In the genomic region with DNA sequence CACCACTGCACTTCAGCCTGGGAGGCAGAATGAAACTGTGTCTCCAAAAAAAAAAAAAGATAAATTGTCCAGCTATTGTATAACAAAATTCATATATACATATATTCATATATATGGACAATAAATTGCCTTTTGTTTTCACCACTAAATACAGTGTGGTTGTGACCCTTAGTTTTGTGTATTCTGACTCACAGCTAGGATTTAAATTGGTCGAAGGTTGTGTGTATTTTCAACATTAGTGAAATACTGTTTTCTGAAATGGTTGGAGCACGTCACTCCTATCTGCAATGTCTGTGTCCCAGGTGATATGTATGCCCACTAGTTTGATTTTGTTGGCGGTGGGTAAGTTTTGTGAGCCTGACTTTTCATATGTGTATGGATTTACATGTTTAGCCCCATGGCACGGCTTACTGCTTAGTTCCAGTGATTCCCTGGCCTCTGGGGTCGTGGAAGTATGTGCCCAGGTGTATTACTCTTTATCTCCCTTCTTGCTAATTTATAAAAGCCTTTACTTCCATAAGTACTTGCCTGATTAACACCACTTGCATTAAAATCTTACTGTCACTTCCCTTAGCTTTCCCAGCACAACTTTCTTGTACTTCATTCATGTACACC, we compare ENCODE assay signal across 1 cellular context.
A peak's percentile ranks its signal among the peaks of the same experiment; 100 is the strongest.
TF ChIP-seq lines count a peak whose summit lies in the region.

No MANE protein-coding gene starts in this region.

TF ChIP-seq in HepG2, 621 proteins besides CTCF, POLR2A, EP300 and RAD21 (continued from another document and continues in another):
- TF ChIP-seq PAXIP1 (CRISPR knock-in tag; conservative IDR thresholded peaks at IDR 0.05) (peak; percentile 79), KAT8 (CRISPR knock-in tag; IDR thresholded peaks at IDR 0.05) (no peak), ZNF530 (CRISPR knock-in tag; IDR thresholded peaks at IDR 0.05; ENCODE audit: low read depth) (no peak), ZNF800 (CRISPR knock-in tag; IDR thresholded peaks at IDR 0.05) (no peak), NONO (IDR thresholded peaks at IDR 0.05) (no peak), NONO (CRISPR knock-in tag; conservative IDR thresholded peaks at IDR 0.05) (no peak), RCOR2 (CRISPR knock-in tag; IDR thresholded peaks at IDR 0.05) (no peak), TMF1 (CRISPR knock-in tag; IDR thresholded peaks at IDR 0.05; ENCODE audit: low read depth) (no peak), MXD3 (CRISPR knock-in tag; IDR thresholded peaks at IDR 0.05) (no peak), ZNF138 (CRISPR knock-in tag; IDR thresholded peaks at IDR 0.05; ENCODE audit: low read depth) (no peak), ZSCAN12 (CRISPR knock-in tag; IDR thresholded peaks at IDR 0.05) (no peak), ZFP36 (IDR thresholded peaks at IDR 0.05; ENCODE audit: borderline replicate concordance, low read depth, low read length, partially characterized antibody) (no peak), KLF6 (CRISPR knock-in tag; IDR thresholded peaks at IDR 0.05) (no peak), SP4 (CRISPR knock-in tag; IDR thresholded peaks at IDR 0.05) (no peak), MIER2 (CRISPR knock-in tag; IDR thresholded peaks at IDR 0.05) (no peak), ONECUT2 (CRISPR knock-in tag; IDR thresholded peaks at IDR 0.05) (no peak), ZNF256 (CRISPR knock-in tag; conservative IDR thresholded peaks at IDR 0.05) (no peak), CSRNP1 (CRISPR knock-in tag; IDR thresholded peaks at IDR 0.05) (no peak), RERE (CRISPR knock-in tag; IDR thresholded peaks at IDR 0.05; ENCODE audit: low read depth) (no peak), ZNF577 (CRISPR knock-in tag; IDR thresholded peaks at IDR 0.05; ENCODE audit: borderline replicate concordance, low read depth) (no peak), PITX1 (CRISPR knock-in tag; IDR thresholded peaks at IDR 0.05) (peak; percentile 71; the same call in 1 of the 2 replicates), ZNF460 (CRISPR knock-in tag; IDR thresholded peaks at IDR 0.05; ENCODE audit: borderline replicate concordance) (no peak), ZFP41 (CRISPR knock-in tag; IDR thresholded peaks at IDR 0.05; ENCODE audit: borderline replicate concordance) (no peak), CHD2 (IDR thresholded peaks at IDR 0.05; ENCODE audit: low read depth, low read length) (no peak), TP53 (CRISPR knock-in tag; conservative IDR thresholded peaks at IDR 0.05) (no peak), ZNF382 (CRISPR knock-in tag; IDR thresholded peaks at IDR 0.05; ENCODE audit: borderline replicate concordance) (no peak), ZSCAN21 (CRISPR knock-in tag; IDR thresholded peaks at IDR 0.05; ENCODE audit: borderline replicate concordance) (no peak), ATF1 (CRISPR knock-in tag; IDR thresholded peaks at IDR 0.05) (no peak), ATF7 (IDR thresholded peaks at IDR 0.05) (no peak), ATF7 (CRISPR knock-in tag; IDR thresholded peaks at IDR 0.05) (no peak), NBN (conservative IDR thresholded peaks at IDR 0.05) (no peak), RXRB (CRISPR knock-in tag; IDR thresholded peaks at IDR 0.05; ENCODE audit: borderline replicate concordance) (peak; percentile 90), DNMT3B (CRISPR knock-in tag; conservative IDR thresholded peaks at IDR 0.05) (no peak), ZNF326 (CRISPR knock-in tag; IDR thresholded peaks at IDR 0.05; ENCODE audit: borderline replicate concordance) (no peak)
- TF ChIP-seq, protein P1, sequence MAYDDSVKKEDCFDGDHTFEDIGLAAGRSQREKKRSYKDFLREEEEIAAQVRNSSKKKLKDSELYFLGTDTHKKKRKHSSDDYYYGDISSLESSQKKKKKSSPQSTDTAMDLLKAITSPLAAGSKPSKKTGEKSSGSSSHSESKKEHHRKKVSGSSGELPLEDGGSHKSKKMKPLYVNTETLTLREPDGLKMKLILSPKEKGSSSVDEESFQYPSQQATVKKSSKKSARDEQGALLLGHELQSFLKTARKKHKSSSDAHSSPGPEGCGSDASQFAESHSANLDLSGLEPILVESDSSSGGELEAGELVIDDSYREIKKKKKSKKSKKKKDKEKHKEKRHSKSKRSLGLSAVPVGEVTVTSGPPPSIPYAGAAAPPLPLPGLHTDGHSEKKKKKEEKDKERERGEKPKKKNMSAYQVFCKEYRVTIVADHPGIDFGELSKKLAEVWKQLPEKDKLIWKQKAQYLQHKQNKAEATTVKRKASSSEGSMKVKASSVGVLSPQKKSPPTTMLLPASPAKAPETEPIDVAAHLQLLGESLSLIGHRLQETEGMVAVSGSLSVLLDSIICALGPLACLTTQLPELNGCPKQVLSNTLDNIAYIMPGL (CRISPR knock-in tag; IDR thresholded peaks at IDR 0.05; ENCODE audit: borderline replicate concordance in 1 of 2, low read depth in 1 of 2): no peak
- TF ChIP-seq, protein P2, sequence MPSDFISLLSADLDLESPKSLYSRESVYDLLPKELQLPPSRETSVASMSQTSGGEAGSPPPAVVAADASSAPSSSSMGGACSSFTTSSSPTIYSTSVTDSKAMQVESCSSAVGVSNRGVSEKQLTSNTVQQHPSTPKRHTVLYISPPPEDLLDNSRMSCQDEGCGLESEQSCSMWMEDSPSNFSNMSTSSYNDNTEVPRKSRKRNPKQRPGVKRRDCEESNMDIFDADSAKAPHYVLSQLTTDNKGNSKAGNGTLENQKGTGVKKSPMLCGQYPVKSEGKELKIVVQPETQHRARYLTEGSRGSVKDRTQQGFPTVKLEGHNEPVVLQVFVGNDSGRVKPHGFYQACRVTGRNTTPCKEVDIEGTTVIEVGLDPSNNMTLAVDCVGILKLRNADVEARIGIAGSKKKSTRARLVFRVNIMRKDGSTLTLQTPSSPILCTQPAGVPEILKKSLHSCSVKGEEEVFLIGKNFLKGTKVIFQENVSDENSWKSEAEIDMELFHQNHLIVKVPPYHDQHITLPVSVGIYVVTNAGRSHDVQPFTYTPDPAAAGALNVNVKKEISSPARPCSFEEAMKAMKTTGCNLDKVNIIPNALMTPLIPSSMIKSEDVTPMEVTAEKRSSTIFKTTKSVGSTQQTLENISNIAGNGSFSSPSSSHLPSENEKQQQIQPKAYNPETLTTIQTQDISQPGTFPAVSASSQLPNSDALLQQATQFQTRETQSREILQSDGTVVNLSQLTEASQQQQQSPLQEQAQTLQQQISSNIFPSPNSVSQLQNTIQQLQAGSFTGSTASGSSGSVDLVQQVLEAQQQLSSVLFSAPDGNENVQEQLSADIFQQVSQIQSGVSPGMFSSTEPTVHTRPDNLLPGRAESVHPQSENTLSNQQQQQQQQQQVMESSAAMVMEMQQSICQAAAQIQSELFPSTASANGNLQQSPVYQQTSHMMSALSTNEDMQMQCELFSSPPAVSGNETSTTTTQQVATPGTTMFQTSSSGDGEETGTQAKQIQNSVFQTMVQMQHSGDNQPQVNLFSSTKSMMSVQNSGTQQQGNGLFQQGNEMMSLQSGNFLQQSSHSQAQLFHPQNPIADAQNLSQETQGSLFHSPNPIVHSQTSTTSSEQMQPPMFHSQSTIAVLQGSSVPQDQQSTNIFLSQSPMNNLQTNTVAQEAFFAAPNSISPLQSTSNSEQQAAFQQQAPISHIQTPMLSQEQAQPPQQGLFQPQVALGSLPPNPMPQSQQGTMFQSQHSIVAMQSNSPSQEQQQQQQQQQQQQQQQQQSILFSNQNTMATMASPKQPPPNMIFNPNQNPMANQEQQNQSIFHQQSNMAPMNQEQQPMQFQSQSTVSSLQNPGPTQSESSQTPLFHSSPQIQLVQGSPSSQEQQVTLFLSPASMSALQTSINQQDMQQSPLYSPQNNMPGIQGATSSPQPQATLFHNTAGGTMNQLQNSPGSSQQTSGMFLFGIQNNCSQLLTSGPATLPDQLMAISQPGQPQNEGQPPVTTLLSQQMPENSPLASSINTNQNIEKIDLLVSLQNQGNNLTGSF (CRISPR knock-in tag; IDR thresholded peaks at IDR 0.05): no peak
